Comparison of ENCODE assay signal across 7 cellular contexts in the genomic region with DNA sequence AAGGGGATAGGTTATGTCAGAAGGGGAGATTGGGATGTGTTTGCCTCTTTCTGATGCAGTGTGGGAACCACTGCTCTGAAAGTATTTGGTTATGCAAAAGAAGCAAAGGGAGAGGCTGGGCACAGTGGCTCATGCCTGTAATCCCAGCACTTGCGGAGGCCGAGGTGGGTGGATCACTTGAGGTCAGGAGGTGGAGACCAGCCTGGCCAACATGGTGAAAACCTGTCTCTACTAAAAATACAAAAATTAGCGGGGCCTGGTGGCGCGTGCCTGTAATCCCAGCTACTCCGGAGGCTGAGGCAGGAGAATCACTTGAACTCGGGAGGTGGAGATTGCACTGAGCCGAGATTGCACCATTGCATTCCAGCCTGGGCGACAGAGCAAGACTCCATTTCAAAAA.
DNase-seq lines count a peak whose midpoint lies in the region; ATAC-seq and TF ChIP-seq lines count a peak whose summit lies in the region.
"Not testable (repeated sequence)": the region's sequence is repeated elsewhere in the genome, so short reads cannot be mapped to it uniquely, and the experiment has no call there.

No MANE protein-coding gene starts in this region.

- H3K4me1 ChIP-seq in PC-9 (replicated peaks; ENCODE audit: insufficient read depth) (peaks cover 59% of the 10 kb centered on the region), suprapubic skin (peaks cover 12% of the 10 kb centered on the region)
- not testable (repeated sequence) for H3K4me1 ChIP-seq in gastroesophageal sphincter; mesenchymal stem cell (ENCODE audit: control insufficient read depth, insufficient read depth, low read depth, low read length)

- not testable (repeated sequence) for H4K8ac ChIP-seq in mesenchymal stem cell (ENCODE audit: low read length)

- H3K23ac ChIP-seq in mesenchymal stem cell (ENCODE audit: low read length in 2 of 2), result not testable (repeated sequence)

- TF ChIP-seq EP300 in gastroesophageal sphincter (IDR thresholded peaks at IDR 0.05); suprapubic skin (IDR thresholded peaks at IDR 0.05): not testable (repeated sequence)

- TF ChIP-seq CTCF in AG10803 (conservative IDR thresholded peaks at IDR 0.05; ENCODE audit: low read length); PC-9 (conservative IDR thresholded peaks at IDR 0.05); gastroesophageal sphincter (IDR thresholded peaks at IDR 0.05); suprapubic skin (IDR thresholded peaks at IDR 0.05): not testable (repeated sequence)

- H2BK15ac ChIP-seq in mesenchymal stem cell (ENCODE audit: low read depth, poor library complexity, severe bottlenecking), result not testable (repeated sequence)

- H4K91ac ChIP-seq in mesenchymal stem cell (ENCODE audit: low read length), result not testable (repeated sequence)

- TSS peak; percentile 11 for BruUV-seq in PC-9 (replicated peaks; lab: Mats Ljungman, UMichigan)

- not testable (repeated sequence) for H3K27me3 ChIP-seq in PC-9 (ENCODE audit: insufficient read depth, low read depth); gastroesophageal sphincter; mesenchymal stem cell (ENCODE audit: control insufficient read depth in 1 of 2, insufficient read depth in 1 of 2, low read length in 2 of 2); suprapubic skin

- 95 to 100% methylated on average over 5 to 9 of the region's 9 CpGs for WGBS in gastroesophageal sphincter (ENCODE audit: low coverage in 1 of 2), 2 donors
- WGBS in mesenchymal stem cell, result 95% methylated on average over 8 of the region's 9 CpGs
- 59% methylated on average over 9 of the region's 9 CpGs for WGBS in suprapubic skin

- peak; percentile 38 for ATAC-seq in gastroesophageal sphincter

- peak overlapping the region; percentile 74 for H3K9ac ChIP-seq in mesenchymal stem cell (ENCODE audit: low read length)

- CTCF ChIA-PET in PC-9 (lab: Charles Lee), result interaction anchor here (0.8 to 1.8 kb wide), 4 partner anchors 16 to 89 kb away, joined by 3 to 8 read pairs (median 4); a partner anchor contains a TSS

- H3F3A ChIP-seq in PC-9 (ENCODE audit: insufficient read depth, low read depth), result peaks cover 61% of the 10 kb centered on the region

- not testable (repeated sequence) for H3K79me2 ChIP-seq in PC-9 (ENCODE audit: low read depth)

- H2BK12ac ChIP-seq in mesenchymal stem cell (ENCODE audit: low read length in 2 of 2), result not testable (repeated sequence)

- H3K4me2 ChIP-seq in PC-9, result peak overlapping the region; percentile 73
- not testable (repeated sequence) for H3K4me2 ChIP-seq in mesenchymal stem cell (ENCODE audit: low read length, poor library complexity, severe bottlenecking)

- DNase-seq in AG10803 (ENCODE audit: low read depth) (peak; percentile 71), PC-9 (peak; percentile 35 to 65), amniotic epithelial cell (ENCODE audit: low read depth) (peak; percentile 29), renal cortical epithelial cell (ENCODE audit: low read depth) (peak; percentile 48), suprapubic skin (ENCODE audit: low spot score in 2 of 2) (peak in 1 of 2 donors; percentile 76)
- DNase-seq in mesenchymal stem cell, result not testable (repeated sequence)

- not testable (repeated sequence) for TF ChIP-seq POLR2A in gastroesophageal sphincter (IDR thresholded peaks at IDR 0.05); suprapubic skin (IDR thresholded peaks at IDR 0.05)

- H3K4me3 ChIP-seq in AG10803 (ENCODE audit: low read length); gastroesophageal sphincter; mesenchymal stem cell (ENCODE audit: insufficient read depth in 1 of 2, low read depth in 1 of 2, low read length in 2 of 2); suprapubic skin: not testable (repeated sequence)
- peak overlapping the region; percentile 41; the same call in 1 of the 2 replicates for H3K4me3 ChIP-seq in PC-9

- not testable (repeated sequence) for H3K36me3 ChIP-seq in PC-9 (ENCODE audit: low read depth); gastroesophageal sphincter; mesenchymal stem cell (ENCODE audit: control insufficient read depth in 1 of 2, insufficient read depth in 2 of 2, low read depth in 1 of 2, low read length in 2 of 2); suprapubic skin

- POLR2A ChIA-PET in PC-9 (lab: Charles Lee; ENCODE audit: unreplicated experiment), result interaction anchor here (0.5 to 0.8 kb wide), 7 partner anchors 12 to 259 kb away, joined by 3 to 9 read pairs (median 4); a partner anchor contains a TSS

- H4K20me1 ChIP-seq in PC-9 (ENCODE audit: insufficient read depth), result not testable (repeated sequence)

- H3K9me2 ChIP-seq in PC-9 (ENCODE audit: insufficient read depth), result not testable (repeated sequence)

- H3K4ac ChIP-seq in mesenchymal stem cell (ENCODE audit: low read depth in 1 of 2, low read length in 2 of 2), result not testable (repeated sequence)

- not testable (repeated sequence) for H3K14ac ChIP-seq in mesenchymal stem cell (ENCODE audit: low read length in 2 of 2)

- not testable (repeated sequence) for H3K9me3 ChIP-seq in PC-9 (ENCODE audit: insufficient read depth, low read depth); gastroesophageal sphincter; mesenchymal stem cell (ENCODE audit: control insufficient read depth, low read length); suprapubic skin

- H2BK5ac ChIP-seq in mesenchymal stem cell (ENCODE audit: low read depth, low read length, poor library complexity, severe bottlenecking), result not testable (repeated sequence)

- H2AFZ ChIP-seq in PC-9, result peak overlapping the region; percentile 70; the same call in 1 of the 2 replicates
- not testable (repeated sequence) for H2AFZ ChIP-seq in mesenchymal stem cell (ENCODE audit: low read depth, low read length)

- intact Hi-C loops in PC-9 (cut with micrococcal nuclease; ENCODE audit: unreplicated experiment), result loop anchor here (1.0 to 5.0 kb wide), 5 partner anchors 15 to 194 kb away; no protein-coding TSS in a partner anchor

- not testable (repeated sequence) for H2AK5ac ChIP-seq in mesenchymal stem cell (ENCODE audit: low read length, severe bottlenecking)

- H2BK120ac ChIP-seq in mesenchymal stem cell (ENCODE audit: low read depth, low read length), result not testable (repeated sequence)

- H3K27ac ChIP-seq in PC-9 (peak overlapping the region; percentile 94), gastroesophageal sphincter (peak overlapping the region in 2 of 4 donors; percentile 4 to 35), suprapubic skin (peak overlapping the region; percentile 53)
- not testable (repeated sequence) for H3K27ac ChIP-seq in mesenchymal stem cell (ENCODE audit: low read length, poor library complexity, severe bottlenecking)

- H3K18ac ChIP-seq in mesenchymal stem cell (ENCODE audit: low read depth in 1 of 2, low read length in 2 of 2), result not testable (repeated sequence)

- H3K79me1 ChIP-seq in mesenchymal stem cell (replicated peaks; ENCODE audit: low read length, poor library complexity, severe bottlenecking), result not testable (repeated sequence)
